Comparison of ENCODE assay signal across 8 cellular contexts in genomic region chr2:241356871-241357260, GRCh38. TPM values are rescaled to one million over a fixed set of nuclear protein-coding genes. Genes with fewer than 3 reads are reported as not detected.
DNase-seq lines count a peak whose midpoint lies in the region; ATAC-seq, FAIRE-seq and TF ChIP-seq lines count a peak whose summit lies in the region.

No MANE protein-coding gene starts in this region.

- no peaks in the 10 kb centered on the region for H3K27me3 Mint-ChIP-seq in astrocyte (ENCODE audit: low read depth, unreplicated experiment)
- no peaks in the 10 kb centered on the region for H3K27me3 Mint-ChIP-seq in memory B cell

- peak overlapping the region; percentile 87 for H3K4me2 ChIP-seq in astrocyte (ENCODE audit: low read length)

- H3K4me1 ChIP-seq in right atrium auricular region: peaks cover 0 to 26% of the 10 kb centered on the region in 2 donors
- H3K4me1 ChIP-seq in astrocyte (ENCODE audit: insufficient read depth, low read length): peaks cover 7% of the 10 kb centered on the region

- peaks cover 53% of the 10 kb centered on the region for H3K79me2 ChIP-seq in astrocyte (ENCODE audit: insufficient read depth, low read length)

- H3K9me3 Mint-ChIP-seq in astrocyte (ENCODE audit: unreplicated experiment): no peaks in the 10 kb centered on the region
- H3K9me3 Mint-ChIP-seq in memory B cell: no peaks in the 10 kb centered on the region

- peak overlapping the region; percentile 92 for H3K9ac ChIP-seq in astrocyte (ENCODE audit: low read length)

- H3K4me3 Mint-ChIP-seq in astrocyte (ENCODE audit: unreplicated experiment) (peak overlapping the region; percentile 87), memory B cell (peak overlapping the region; percentile 89)

- DNase-seq in right atrium auricular region (ENCODE audit: low spot score) (no peak), Right ventricle myocardium inferior (ENCODE audit: missing footprints) (no peak), astrocyte (ENCODE audit: low read depth) (no peak), memory B cell (ENCODE audit: low spot score in 2 of 2) (no peak), NCI-H1694 treated with DMSO at 0.1 percent for 48 hours (lab: John Stamatoyannopoulos, UW) (no peak)
- no peak for DNase-seq in stimulated activated CD4-positive, alpha-beta T cell treated with anti-CD3 and anti-CD28 coated beads, Interleukin-1b, Interleukin-23, amount 100 ng/mL, for 48 hours
- no peak for DNase-seq in activated CD4-positive, CD25-positive, alpha-beta regulatory T cell treated with anti-CD3 and anti-CD28 coated beads, Interleukin-2, amount 50 U/mL, for 72 hours

- intact Hi-C loops in Right ventricle myocardium inferior (cut with DNase I): loop anchor here (1.0 to 5.0 kb wide), 2 partner anchors 42 to 150 kb away; partner anchors contain the start of genes HDLBP, SEPTIN2 and STK25

- H3K9me3 ChIP-seq in right atrium auricular region: no peaks in the 10 kb centered on the region
- no peaks in the 10 kb centered on the region for H3K9me3 ChIP-seq in astrocyte (ENCODE audit: insufficient read depth, low read depth, low read length)

- H2AFZ ChIP-seq in astrocyte (ENCODE audit: low read depth, low read length): peak overlapping the region; percentile 1

- ATAC-seq in Right ventricle myocardium inferior: no peak
- no peak for ATAC-seq in memory B cell (ENCODE audit: low read depth)
- ATAC-seq in HG03175 (IDR thresholded peaks at IDR 0.05; ENCODE audit: unreplicated experiment): no peak

- peak overlapping the region; percentile 83 to 89 for H3K4me3 ChIP-seq in right atrium auricular region
- peak overlapping the region; percentile 73 for H3K4me3 ChIP-seq in astrocyte (ENCODE audit: insufficient read depth, low read depth, low read length)

- FAIRE-seq in astrocyte (lab: Jason Lieb, UNC): no peak

- TF ChIP-seq CTCF in right atrium auricular region (IDR thresholded peaks at IDR 0.05) (no peak), astrocyte (IDR thresholded peaks at IDR 0.05; ENCODE audit: insufficient read depth, low read depth, low read length) (no peak)

- H3K36me3 ChIP-seq in right atrium auricular region (peaks cover 15% of the 10 kb centered on the region), astrocyte (ENCODE audit: insufficient read depth, low read length) (peaks cover 28% of the 10 kb centered on the region)

- H3K27me3 ChIP-seq in right atrium auricular region: no peaks in the 10 kb centered on the region
- no peaks in the 10 kb centered on the region for H3K27me3 ChIP-seq in astrocyte (ENCODE audit: insufficient read depth, low read length)

- H3K4me1 Mint-ChIP-seq in astrocyte (ENCODE audit: low read depth, unreplicated experiment) (peaks cover 39% of the 10 kb centered on the region), memory B cell (peaks cover 35% of the 10 kb centered on the region)

- peak overlapping the region; percentile 91 to 94 for H3K27ac ChIP-seq in right atrium auricular region
- H3K27ac ChIP-seq in astrocyte (ENCODE audit: low read depth, low read length): peak overlapping the region; percentile 55

- H4K20me1 ChIP-seq in astrocyte (ENCODE audit: insufficient read depth, low read length): peaks cover 73% of the 10 kb centered on the region

- H3K27ac Mint-ChIP-seq in astrocyte (ENCODE audit: unreplicated experiment): peak overlapping the region; percentile 38
- H3K27ac Mint-ChIP-seq in memory B cell: peak overlapping the region; percentile 87

- H3K36me3 Mint-ChIP-seq in astrocyte (ENCODE audit: low read depth, unreplicated experiment) (no peaks in the 10 kb centered on the region), memory B cell (peaks cover 7% of the 10 kb centered on the region)

RNA-seq across cellular contexts. Expression of gene FARP2, which starts 0.8 kb away (rescaled TPM):
- total RNA-seq in right atrium auricular region (10 to 100 TPM; 11.1 to 21.5 TPM), Right ventricle myocardium inferior (15.0 TPM), astrocyte (60.8 and 65.0 TPM in 2 replicates)

RNA-seq across cellular contexts. Expression of gene SEPTIN2, which starts 41.1 kb away (rescaled TPM):
- total RNA-seq in right atrium auricular region: 100 to 1,000 TPM; 143 to 193 TPM
- total RNA-seq in Right ventricle myocardium inferior: 150 TPM
- 544 and 552 TPM in 2 replicates for total RNA-seq in astrocyte

RNA-seq across cellular contexts. Expression of gene HDLBP, which starts 41.4 kb away (rescaled TPM):
- total RNA-seq in right atrium auricular region (100 to 1,000 TPM; 274 to 287 TPM), Right ventricle myocardium inferior (393 TPM), astrocyte (922 and 975 TPM in 2 replicates)
